ENCODE assay signal across 1 cellular context in genomic region chr10:117362313-117362712, GRCh38.
TF ChIP-seq lines count a peak whose summit lies in the region.

No MANE protein-coding gene starts in this region.

TF ChIP-seq in HepG2, 621 proteins besides CTCF, POLR2A, EP300 and RAD21:
- TF ChIP-seq, protein P1, sequence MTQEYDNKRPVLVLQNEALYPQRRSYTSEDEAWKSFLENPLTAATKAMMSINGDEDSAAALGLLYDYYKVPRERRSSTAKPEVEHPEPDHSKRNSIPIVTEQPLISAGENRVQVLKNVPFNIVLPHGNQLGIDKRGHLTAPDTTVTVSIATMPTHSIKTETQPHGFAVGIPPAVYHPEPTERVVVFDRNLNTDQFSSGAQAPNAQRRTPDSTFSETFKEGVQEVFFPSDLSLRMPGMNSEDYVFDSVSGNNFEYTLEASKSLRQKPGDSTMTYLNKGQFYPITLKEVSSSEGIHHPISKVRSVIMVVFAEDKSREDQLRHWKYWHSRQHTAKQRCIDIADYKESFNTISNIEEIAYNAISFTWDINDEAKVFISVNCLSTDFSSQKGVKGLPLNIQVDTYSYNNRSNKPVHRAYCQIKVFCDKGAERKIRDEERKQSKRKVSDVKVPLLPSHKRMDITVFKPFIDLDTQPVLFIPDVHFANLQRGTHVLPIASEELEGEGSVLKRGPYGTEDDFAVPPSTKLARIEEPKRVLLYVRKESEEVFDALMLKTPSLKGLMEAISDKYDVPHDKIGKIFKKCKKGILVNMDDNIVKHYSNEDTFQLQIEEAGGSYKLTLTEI (CRISPR knock-in tag; conservative IDR thresholded peaks at IDR 0.05): no peak
- no peak for TF ChIP-seq AGO1 (IDR thresholded peaks at IDR 0.05; ENCODE audit: low read depth, low read length, poor library complexity, severe bottlenecking)
- TF ChIP-seq ZNF17 (CRISPR knock-in tag; IDR thresholded peaks at IDR 0.05): no peak
- TF ChIP-seq EED (CRISPR knock-in tag; IDR thresholded peaks at IDR 0.05): no peak
- no peak for TF ChIP-seq ZNF337 (CRISPR knock-in tag; IDR thresholded peaks at IDR 0.05; ENCODE audit: borderline replicate concordance, low read depth)
- no peak for TF ChIP-seq CEBPZ (IDR thresholded peaks at IDR 0.05; ENCODE audit: low read length)
- TF ChIP-seq TIGD3 (CRISPR knock-in tag; IDR thresholded peaks at IDR 0.05; ENCODE audit: borderline replicate concordance): no peak
- TF ChIP-seq NONO (IDR thresholded peaks at IDR 0.05): no peak
- TF ChIP-seq NONO (CRISPR knock-in tag; conservative IDR thresholded peaks at IDR 0.05): no peak
- no peak for TF ChIP-seq PHF8 (CRISPR knock-in tag; IDR thresholded peaks at IDR 0.05)
- TF ChIP-seq SUZ12 (IDR thresholded peaks at IDR 0.05; ENCODE audit: low read depth, low read length): no peak
- TF ChIP-seq ZNF646 (CRISPR knock-in tag; IDR thresholded peaks at IDR 0.05): no peak
- TF ChIP-seq ZFP1 (CRISPR knock-in tag; IDR thresholded peaks at IDR 0.05): no peak
- TF ChIP-seq ZNF343 (CRISPR knock-in tag; IDR thresholded peaks at IDR 0.05): no peak
- TF ChIP-seq NFKBIZ (CRISPR knock-in tag; IDR thresholded peaks at IDR 0.05): no peak
- no peak for TF ChIP-seq STAT6 (CRISPR knock-in tag; IDR thresholded peaks at IDR 0.05; ENCODE audit: borderline replicate concordance)
- TF ChIP-seq PPARG (CRISPR knock-in tag; conservative IDR thresholded peaks at IDR 0.05): no peak
- TF ChIP-seq ZNF557 (CRISPR knock-in tag; IDR thresholded peaks at IDR 0.05): no peak
- no peak for TF ChIP-seq RAD51 (IDR thresholded peaks at IDR 0.05; ENCODE audit: borderline replicate concordance)
